Comparison of ENCODE assay signal across 16 cellular contexts in the genomic region with DNA sequence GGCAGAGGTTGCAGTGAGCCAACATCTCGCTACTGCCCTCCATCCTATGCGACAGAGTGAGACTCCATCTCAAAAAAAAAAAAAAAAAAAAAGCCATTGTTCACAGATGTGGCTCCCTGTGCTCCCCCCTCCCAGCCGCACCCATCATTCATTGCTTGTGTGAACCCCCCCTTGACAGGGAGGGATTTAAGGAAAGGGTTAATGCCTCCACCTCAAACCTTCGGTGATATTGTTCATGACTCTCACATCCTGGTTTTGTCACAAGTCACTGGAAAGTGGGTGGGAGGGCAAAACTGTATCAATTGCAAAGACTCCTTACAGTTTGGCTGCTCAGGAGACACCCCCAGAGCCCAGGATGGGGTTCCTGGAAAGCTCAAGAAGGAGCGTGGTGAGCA. TPM values are rescaled to one million over a fixed set of nuclear protein-coding genes. Genes with fewer than 3 reads are reported as not detected.
A peak's percentile ranks its signal among the peaks of the same experiment; 100 is the strongest.
DNase-seq lines count a peak whose midpoint lies in the region; ATAC-seq and TF ChIP-seq lines count a peak whose summit lies in the region.
"Had no signal": no experiment of that assay in that cellular context is flagged by ENCODE, and none has a peak within 500 bp of the region (broad histone marks: within the 10 kb centered on the region; RNA-seq: fewer than 3 reads in every experiment).

No MANE protein-coding gene starts in this region.

- H3K27me3 Mint-ChIP-seq in activated CD4-positive, alpha-beta T cell treated with anti-CD3 and anti-CD28 coated beads, Interleukin-2, amount 10 ng/mL, durations not matched to agents 24 days and 14 days = no peaks in the 10 kb centered on the region
- no peaks in the 10 kb centered on the region for H3K27me3 Mint-ChIP-seq in chondrocyte (ENCODE audit: low read depth)
- H3K27me3 Mint-ChIP-seq: effector memory CD8-positive, alpha-beta T cell had no signal

- H3K36me3 Mint-ChIP-seq in activated CD4-positive, alpha-beta T cell treated with anti-CD3 and anti-CD28 coated beads, Interleukin-2, amount 10 ng/mL, durations not matched to agents 24 days and 14 days (ENCODE audit: low read depth) = peaks cover 33% of the 10 kb centered on the region
- H3K36me3 Mint-ChIP-seq in chondrocyte (ENCODE audit: low read depth) = peaks cover 2% of the 10 kb centered on the region
- peaks cover 59% of the 10 kb centered on the region for H3K36me3 Mint-ChIP-seq in stimulated activated effector memory CD8-positive, alpha-beta T cell treated with anti-CD3 and anti-CD28 coated beads, Interleukin-12 subunit alpha, Interleukin-12 subunit beta, amount 100 ng/mL, for 72 hours

- no peak for DNase-seq in activated CD4-positive, alpha-beta T cell treated with anti-CD3 and anti-CD28 coated beads, Interleukin-2, amount 10 ng/mL, durations not matched to agents 24 days and 14 days
- no peak for DNase-seq in activated CD4-positive, alpha-beta T cell treated with anti-CD3 and anti-CD28 coated beads for 1 hour
- DNase-seq in PC-9 (no peak), chondrocyte (ENCODE audit: low spot score) (no peak), foreskin melanocyte (no peak)
- no peak for DNase-seq in stimulated activated effector memory CD8-positive, alpha-beta T cell treated with anti-CD3 and anti-CD28 coated beads, Interleukin-12 subunit alpha, Interleukin-12 subunit beta, amount 100 ng/mL, for 72 hours (ENCODE audit: low spot score in 2 of 2)
- DNase-seq: DMS79; effector memory CD8-positive, alpha-beta T cell; glutamatergic neuron; left colon; NCI-H1048; NCI-H2227 treated with DMSO at 0.1 percent for 48 hours had no signal

- peaks cover 5% of the 10 kb centered on the region; the same call in 1 of the 2 replicates for H4K20me1 ChIP-seq in PC-9 (ENCODE audit: insufficient read depth)

- peak overlapping the region; percentile 99 for H3K27ac ChIP-seq in PC-9
- H3K27ac ChIP-seq: vagina had no signal

- H3K4me3 ChIP-seq in PC-9 = peak overlapping the region; percentile 32; the same call in 1 of the 2 replicates
- H3K4me3 ChIP-seq: vagina had no signal

- H3K4me1 Mint-ChIP-seq in activated CD4-positive, alpha-beta T cell treated with anti-CD3 and anti-CD28 coated beads, Interleukin-2, amount 10 ng/mL, durations not matched to agents 24 days and 14 days = peaks cover 47% of the 10 kb centered on the region
- peaks cover 73% of the 10 kb centered on the region for H3K4me1 Mint-ChIP-seq in chondrocyte (ENCODE audit: low read depth)
- peaks cover 56% of the 10 kb centered on the region for H3K4me1 Mint-ChIP-seq in stimulated activated effector memory CD8-positive, alpha-beta T cell treated with anti-CD3 and anti-CD28 coated beads, Interleukin-12 subunit alpha, Interleukin-12 subunit beta, amount 100 ng/mL, for 72 hours

- H3K79me2 ChIP-seq in PC-9 (ENCODE audit: low read depth) = peaks cover 90% of the 10 kb centered on the region

- no peaks in the 10 kb centered on the region for H3K27me3 ChIP-seq in PC-9 (ENCODE audit: insufficient read depth, low read depth)
- H3K27me3 ChIP-seq: vagina had no signal

- H3K9me2 ChIP-seq in PC-9 (ENCODE audit: insufficient read depth) = no peaks in the 10 kb centered on the region

- peaks cover 99% of the 10 kb centered on the region for H3K4me1 ChIP-seq in PC-9 (replicated peaks; ENCODE audit: insufficient read depth)

- H3F3A ChIP-seq in PC-9 (ENCODE audit: insufficient read depth, low read depth) = peaks cover 66% of the 10 kb centered on the region

- BruUV-seq in PC-9 (replicated peaks; lab: Mats Ljungman, UMichigan) = TSS peak; percentile 94

- intact Hi-C loops in activated CD4-positive, alpha-beta T cell treated with anti-CD3 and anti-CD28 coated beads, Interleukin-2, amount 10 ng/mL, durations not matched to agents 24 days and 14 days (cut with micrococcal nuclease) = loop anchor here (1.0 kb wide), 2 partner anchors 8 to 22 kb away; partner anchors contain the start of gene SLC6A6
- intact Hi-C loops in PC-9 (cut with micrococcal nuclease; ENCODE audit: unreplicated experiment) = loop anchor here (1.0 to 2.0 kb wide), 2 partner anchors 22 to 185 kb away; no protein-coding TSS in a partner anchor

- H3K4me2 ChIP-seq in PC-9 = peak overlapping the region; percentile 72

- TF ChIP-seq CTCF in PC-9 (conservative IDR thresholded peaks at IDR 0.05) (no peak), chondrocyte (IDR thresholded peaks at IDR 0.05) (no peak)

- POLR2A ChIA-PET in PC-9 (lab: Charles Lee; ENCODE audit: unreplicated experiment) = no interaction called here

- no peak for ATAC-seq in stimulated activated effector memory CD8-positive, alpha-beta T cell treated with anti-CD3 and anti-CD28 coated beads, Interleukin-12 subunit alpha, Interleukin-12 subunit beta, amount 100 ng/mL, for 72 hours
- ATAC-seq in HG03442 (IDR thresholded peaks at IDR 0.05; ENCODE audit: unreplicated experiment) (no peak), GM21423 (IDR thresholded peaks at IDR 0.05; ENCODE audit: unreplicated experiment) (no peak)

- CTCF ChIA-PET in PC-9 (lab: Charles Lee) = no interaction called here

- H3K27ac Mint-ChIP-seq in activated CD4-positive, alpha-beta T cell treated with anti-CD3 and anti-CD28 coated beads, Interleukin-2, amount 10 ng/mL, durations not matched to agents 24 days and 14 days = peak overlapping the region; percentile 90
- peak overlapping the region; percentile 78 for H3K27ac Mint-ChIP-seq in chondrocyte (ENCODE audit: unreplicated experiment)
- H3K27ac Mint-ChIP-seq in stimulated activated effector memory CD8-positive, alpha-beta T cell treated with anti-CD3 and anti-CD28 coated beads, Interleukin-12 subunit alpha, Interleukin-12 subunit beta, amount 100 ng/mL, for 72 hours = peak overlapping the region; percentile 74

- peak overlapping the region; percentile 59 for H3K4me3 Mint-ChIP-seq in activated CD4-positive, alpha-beta T cell treated with anti-CD3 and anti-CD28 coated beads, Interleukin-2, amount 10 ng/mL, durations not matched to agents 24 days and 14 days
- no peak overlapping the region for H3K4me3 Mint-ChIP-seq in chondrocyte (ENCODE audit: unreplicated experiment)
- H3K4me3 Mint-ChIP-seq in stimulated activated effector memory CD8-positive, alpha-beta T cell treated with anti-CD3 and anti-CD28 coated beads, Interleukin-12 subunit alpha, Interleukin-12 subunit beta, amount 100 ng/mL, for 72 hours = no peak overlapping the region
- H3K4me3 Mint-ChIP-seq: effector memory CD8-positive, alpha-beta T cell; neural crest cell had no signal

- H2AFZ ChIP-seq in PC-9 = no peak overlapping the region

- H3K9me3 Mint-ChIP-seq in activated CD4-positive, alpha-beta T cell treated with anti-CD3 and anti-CD28 coated beads, Interleukin-2, amount 10 ng/mL, durations not matched to agents 24 days and 14 days = no peaks in the 10 kb centered on the region
- H3K9me3 Mint-ChIP-seq in chondrocyte (ENCODE audit: low read depth) = no peaks in the 10 kb centered on the region
- H3K9me3 Mint-ChIP-seq in stimulated activated effector memory CD8-positive, alpha-beta T cell treated with anti-CD3 and anti-CD28 coated beads, Interleukin-12 subunit alpha, Interleukin-12 subunit beta, amount 100 ng/mL, for 72 hours = no peaks in the 10 kb centered on the region
- H3K9me3 Mint-ChIP-seq: effector memory CD8-positive, alpha-beta T cell; neural crest cell had no signal

- H3K36me3 ChIP-seq in PC-9 (ENCODE audit: low read depth) = peaks cover 28% of the 10 kb centered on the region; the same call in 1 of the 2 replicates
- H3K36me3 ChIP-seq: vagina had no signal

- no peaks in the 10 kb centered on the region for H3K9me3 ChIP-seq in PC-9 (ENCODE audit: insufficient read depth, low read depth)
- H3K9me3 ChIP-seq: vagina had no signal

RNA-seq across cellular contexts. Expression of gene SLC6A6, which starts 7.7 kb away (rescaled TPM):
- 53.9 and 63.7 TPM in 2 replicates for total RNA-seq in activated CD4-positive, alpha-beta T cell treated with anti-CD3 and anti-CD28 coated beads, Interleukin-2, amount 10 ng/mL, durations not matched to agents 24 days and 14 days
- total RNA-seq in PC-9 (2021) = 84.9 and 122 TPM in 2 replicates
- total RNA-seq in chondrocyte = 46.0 to 63.9 TPM (median 48.0 TPM) in 3 replicates
